In genomic region chr13:57311009-57311586, GRCh38 we compare ENCODE assay signal across 1 cellular context.
A peak's percentile ranks its signal among the peaks of the same experiment; 100 is the strongest.
TF ChIP-seq lines count a peak whose summit lies in the region.

No MANE protein-coding gene starts in this region.

TF ChIP-seq in GM23338, 12 proteins besides CTCF, POLR2A, EP300 and RAD21 (continued from another document):
- peak; percentile 5; the same call in 1 of the 2 replicates for TF ChIP-seq ZNF462 (CRISPR knock-in tag; IDR thresholded peaks at IDR 0.05)
